Comparison of ENCODE assay signal across 8 cellular contexts in genomic region chr17:82424001-82424862, GRCh38. TPM values are rescaled to one million over a fixed set of nuclear protein-coding genes. Genes with fewer than 3 reads are reported as not detected.
A peak's percentile ranks its signal among the peaks of the same experiment; 100 is the strongest.
DNase-seq lines count a peak whose midpoint lies in the region; ATAC-seq, FAIRE-seq and TF ChIP-seq lines count a peak whose summit lies in the region.

No MANE protein-coding gene starts in this region.

- peak overlapping the region in 3 of 7 donors; percentile 2 to 48 (median 29) for H3K27ac Mint-ChIP-seq in CD4-positive, alpha-beta memory T cell
- H3K27ac Mint-ChIP-seq in T-helper 2 cell treated with Interferon-gamma antibody and Interleukin-4, amounts not matched to agents 5 μg/mL and 100 μg/mL, for 36 hours: peak overlapping the region; percentile 34

- POLR2A ChIA-PET in CD4-positive, alpha-beta memory T cell (lab: Charles Lee; ENCODE audit: partially characterized antibody): no interaction called here

- CTCF ChIA-PET in CD4-positive, alpha-beta memory T cell (lab: Charles Lee; ENCODE audit: partially characterized antibody): interaction anchor here (1.0 to 1.8 kb wide), 4 partner anchors 10 to 74 kb away, joined by 3 to 8 read pairs (median 4); no protein-coding TSS in a partner anchor

- peaks cover 17 to 26% of the 10 kb centered on the region in 2 donors for H3K36me3 Mint-ChIP-seq in CD4-positive, alpha-beta memory T cell
- H3K36me3 Mint-ChIP-seq in T-helper 2 cell treated with Interferon-gamma antibody and Interleukin-4, amounts not matched to agents 5 μg/mL and 100 μg/mL, for 36 hours (ENCODE audit: low read depth): peaks cover 43% of the 10 kb centered on the region

- WGBS in transverse colon (ENCODE audit: low coverage in 1 of 2), 2 donors: 87 to 88% methylated on average over 14 to 25 of the region's 25 CpGs

- FAIRE-seq in HTR-8/SVneo (lab: Jason Lieb, UNC) (no peak), bronchial epithelial cell (lab: Jason Lieb, UNC) (no peak)

- no peak overlapping the region for H3K4me3 Mint-ChIP-seq in CD4-positive, alpha-beta memory T cell
- H3K4me3 Mint-ChIP-seq in T-helper 2 cell treated with Interferon-gamma antibody and Interleukin-4, amounts not matched to agents 5 μg/mL and 100 μg/mL, for 36 hours: no peak overlapping the region

- in situ Hi-C loops in transverse colon (cut with MboI; ENCODE audit: low pct_ligation_motif_present in 1 of 4, low pct_unique_long_range_greater_than_20kb in 1 of 4, low sequenced_read_pairs in 3 of 4): no loop called here

- H3K4me1 Mint-ChIP-seq in CD4-positive, alpha-beta memory T cell: peaks cover 17 to 32% (median 18%) of the 10 kb centered on the region in 4 donors
- peaks cover 16% of the 10 kb centered on the region for H3K4me1 Mint-ChIP-seq in T-helper 2 cell treated with Interferon-gamma antibody and Interleukin-4, amounts not matched to agents 5 μg/mL and 100 μg/mL, for 36 hours (ENCODE audit: low read depth)

- no peak for ATAC-seq in HG03159 (IDR thresholded peaks at IDR 0.05; ENCODE audit: unreplicated experiment)

- TF ChIP-seq CTCF in bronchial epithelial cell (IDR thresholded peaks at IDR 0.05; ENCODE audit: insufficient read depth, low read length, severe bottlenecking) (peak; percentile 54), transverse colon (IDR thresholded peaks at IDR 0.05) (peak; percentile 51 to 68 (median 62))

- no peak for TF ChIP-seq EP300 in transverse colon (IDR thresholded peaks at IDR 0.05; ENCODE audit: low read depth)

- no peak for TF ChIP-seq POLR2A in transverse colon (IDR thresholded peaks at IDR 0.05)

- H3K4me3 ChIP-seq in CD4-positive, alpha-beta memory T cell (ENCODE audit: low read length in 2 of 2): no peak overlapping the region
- no peak overlapping the region for H3K4me3 ChIP-seq in bronchial epithelial cell (ENCODE audit: low read depth, low read length)
- no peak overlapping the region for H3K4me3 ChIP-seq in transverse colon

- H3K36me3 ChIP-seq in CD4-positive, alpha-beta memory T cell (ENCODE audit: insufficient read depth, low read length): peaks cover 4% of the 10 kb centered on the region
- H3K36me3 ChIP-seq in bronchial epithelial cell (ENCODE audit: control insufficient read depth, insufficient read depth, low read length) (peaks cover 1% of the 10 kb centered on the region), transverse colon (no peaks in the 10 kb centered on the region)

- peak in 4 of 5 donors; percentile 39 to 57 (median 42) for DNase-seq in CD4-positive, alpha-beta memory T cell
- DNase-seq in HTR-8/SVneo (ENCODE audit: insufficient read length, low spot score) (peak; percentile 45), bronchial epithelial cell (ENCODE audit: low read depth) (peak; percentile 9), middle frontal gyrus (ENCODE audit: extremely low spot score, low spot score) (peak; percentile 36), transverse colon (peak; percentile 55), HPDE6-E6E7 (ENCODE audit: extremely low spot score) (no peak)
- DNase-seq in T-helper 2 cell treated with Interferon-gamma antibody and Interleukin-4, amounts not matched to agents 5 μg/mL and 100 μg/mL, for 36 hours (ENCODE audit: low spot score): peak; percentile 40

- no peaks in the 10 kb centered on the region for H3K27me3 Mint-ChIP-seq in CD4-positive, alpha-beta memory T cell
- H3K27me3 Mint-ChIP-seq in T-helper 2 cell treated with Interferon-gamma antibody and Interleukin-4, amounts not matched to agents 5 μg/mL and 100 μg/mL, for 36 hours (ENCODE audit: low read depth): no peaks in the 10 kb centered on the region

- H3K27me3 ChIP-seq in CD4-positive, alpha-beta memory T cell (ENCODE audit: insufficient read depth, low read length): no peaks in the 10 kb centered on the region
- H3K27me3 ChIP-seq in bronchial epithelial cell (ENCODE audit: control insufficient read depth, insufficient read depth, low read length): no peaks in the 10 kb centered on the region
- H3K27me3 ChIP-seq in transverse colon: no peaks in the 10 kb centered on the region

- intact Hi-C loops in CD4-positive, alpha-beta memory T cell (cut with micrococcal nuclease): no loop called here
- intact Hi-C loops in transverse colon (cut with DNase I; ENCODE audit: low total_unique reads): no loop called here

- H3K9me3 ChIP-seq in CD4-positive, alpha-beta memory T cell (ENCODE audit: control insufficient read depth in 1 of 2, low read length in 2 of 2): no peaks in the 10 kb centered on the region
- H3K9me3 ChIP-seq in transverse colon: no peaks in the 10 kb centered on the region

- H3K27ac ChIP-seq in CD4-positive, alpha-beta memory T cell (ENCODE audit: low read depth, low read length): no peak overlapping the region
- H3K27ac ChIP-seq in transverse colon: no peak overlapping the region

- peaks cover 13% of the 10 kb centered on the region for H3K4me1 ChIP-seq in CD4-positive, alpha-beta memory T cell (ENCODE audit: insufficient read depth, low read length)
- H3K4me1 ChIP-seq in transverse colon: peaks cover 0 to 8% (median 5%) of the 10 kb centered on the region in 4 donors

- no peaks in the 10 kb centered on the region for H3K9me3 Mint-ChIP-seq in CD4-positive, alpha-beta memory T cell
- no peaks in the 10 kb centered on the region for H3K9me3 Mint-ChIP-seq in T-helper 2 cell treated with Interferon-gamma antibody and Interleukin-4, amounts not matched to agents 5 μg/mL and 100 μg/mL, for 36 hours

RNA-seq across cellular contexts. Expression of gene OGFOD3, which starts 5.8 kb away (rescaled TPM):
- 10 to 100 TPM; 28.8 to 30.3 TPM for total RNA-seq in CD4-positive, alpha-beta memory T cell
- 10 to 100 TPM; 23.4 to 36.1 TPM for polyA plus RNA-seq in CD4-positive, alpha-beta memory T cell
- total RNA-seq in bronchial epithelial cell (25.0 and 26.5 TPM in 2 replicates), transverse colon (10 to 100 TPM in 3 of 4 donors, 1 to 10 TPM in 1; 7.9 to 27.5 (median 25.9) TPM)

RNA-seq across cellular contexts. Expression of gene HEXD, which starts 6.1 kb away (rescaled TPM):
- 100 to 1,000 TPM; 105 to 113 TPM for total RNA-seq in CD4-positive, alpha-beta memory T cell
- 10 to 100 TPM; 12.6 to 15.1 TPM for polyA plus RNA-seq in CD4-positive, alpha-beta memory T cell
- total RNA-seq in bronchial epithelial cell: 8.2 and 9.7 TPM in 2 replicates
- total RNA-seq in transverse colon: 100 to 1,000 TPM in 2 of 4 donors, 10 to 100 TPM in 2; 45.5 to 258 (median 102) TPM

RNA-seq across cellular contexts. Expression of gene CYBC1, which starts 26.3 kb away (rescaled TPM):
- 100 to 1,000 TPM; 236 to 249 TPM for total RNA-seq in CD4-positive, alpha-beta memory T cell
- 100 to 1,000 TPM; 166 to 237 TPM for polyA plus RNA-seq in CD4-positive, alpha-beta memory T cell
- 31.3 and 33.8 TPM in 2 replicates for total RNA-seq in bronchial epithelial cell
- total RNA-seq in transverse colon: 100 to 1,000 TPM in 2 of 4 donors, 10 to 100 TPM in 2; 46.2 to 212 (median 86.2) TPM

RNA-seq across cellular contexts. Expression of gene NARF, which starts 34.3 kb away (rescaled TPM):
- total RNA-seq in CD4-positive, alpha-beta memory T cell: 10 to 100 TPM; 80.8 to 82.9 TPM
- 100 to 1,000 TPM in 1 of 2 donors, 10 to 100 TPM in 1; 94.2 to 146 TPM for polyA plus RNA-seq in CD4-positive, alpha-beta memory T cell
- 40.0 and 40.1 TPM in 2 replicates for total RNA-seq in bronchial epithelial cell
- total RNA-seq in transverse colon: 100 to 1,000 TPM in 1 of 4 donors, 10 to 100 TPM in 3; 44.1 to 133 (median 61.1) TPM

RNA-seq across cellular contexts. Expression of gene UTS2R, which starts 52.7 kb away (rescaled TPM):
- total RNA-seq in CD4-positive, alpha-beta memory T cell: not detected
- not detected for polyA plus RNA-seq in CD4-positive, alpha-beta memory T cell
- not detected in 2 replicates for total RNA-seq in bronchial epithelial cell
- total RNA-seq in transverse colon: under 1 TPM in 1 of 4 donors, not detected in 3; 0.48 TPM
